ENCODE assay signal across 10 cellular contexts in genomic region chr1:53982762-53983101, GRCh38. TPM values are rescaled to one million over a fixed set of nuclear protein-coding genes. Genes with fewer than 3 reads are reported as not detected.
DNase-seq lines count a peak whose midpoint lies in the region; ATAC-seq and TF ChIP-seq lines count a peak whose summit lies in the region.
"Had no signal": no experiment of that assay in that cellular context is flagged by ENCODE, and none has a peak within 500 bp of the region (broad histone marks: within the 10 kb centered on the region; RNA-seq: fewer than 3 reads in every experiment).

No MANE protein-coding gene starts in this region.

- CTCF ChIA-PET in AG04449 (lab: Yijun Ruan, JAX) = interaction anchor here (1.0 to 1.3 kb wide), 2 partner anchors 104 to 123 kb away, joined by 4 read pairs; no protein-coding TSS in a partner anchor

- POLR2A ChIA-PET in AG04449 (lab: Yijun Ruan, JAX) = interaction anchor here (0.6 kb wide), 1 partner anchor 23 kb away, joined by 5 read pairs; no protein-coding TSS in a partner anchor

- H3K36me3 Mint-ChIP-seq in osteocyte (ENCODE audit: unreplicated experiment) = no peaks in the 10 kb centered on the region

- H3K4me1 Mint-ChIP-seq in osteocyte (ENCODE audit: unreplicated experiment) = peaks cover 14% of the 10 kb centered on the region
- H3K4me1 Mint-ChIP-seq: B cell had no signal

- ATAC-seq in omental fat pad (ENCODE audit: low FRiP score) = no peak

- peak overlapping the region; percentile 68 for H3K27ac ChIP-seq in VCaP

- H3K4me3 Mint-ChIP-seq in osteocyte (ENCODE audit: unreplicated experiment) = peak overlapping the region; percentile 70
- H3K4me3 Mint-ChIP-seq: B cell had no signal

- H3K4me3 ChIP-seq in AG04449 (ENCODE audit: low read depth, low read length) = peak overlapping the region; percentile 23
- H3K4me3 ChIP-seq in fibroblast of villous mesenchyme (ENCODE audit: low read depth, low read length) = peak overlapping the region; percentile 42

- TF ChIP-seq CTCF in AG04449 (IDR thresholded peaks at IDR 0.05; ENCODE audit: insufficient read depth, low read length, missing control alignments) (no peak), VCaP (conservative IDR thresholded peaks at IDR 0.05) (no peak), fibroblast of villous mesenchyme (IDR thresholded peaks at IDR 0.05; ENCODE audit: insufficient read depth, low read depth, low read length) (no peak), osteocyte (IDR thresholded peaks at IDR 0.05) (no peak), omental fat pad (IDR thresholded peaks at IDR 0.05) (no peak)

- H3K9me3 Mint-ChIP-seq in osteocyte (ENCODE audit: unreplicated experiment) = no peaks in the 10 kb centered on the region

- peak overlapping the region; percentile 59 for H3K27ac Mint-ChIP-seq in osteocyte (ENCODE audit: unreplicated experiment)
- H3K27ac Mint-ChIP-seq: B cell had no signal

- DNase-seq in AG04449 (ENCODE audit: low read depth, low spot score) (no peak), fibroblast of villous mesenchyme (ENCODE audit: low read depth) (no peak), osteocyte (ENCODE audit: extremely low spot score, unreplicated experiment) (no peak), omental fat pad (ENCODE audit: low spot score) (no peak), UCSD-AML1 (lab: John Stamatoyannopoulos, UW; ENCODE audit: unreplicated experiment) (no peak), NCI-H2029 treated with DMSO at 0.1 percent for 48 hours (lab: John Stamatoyannopoulos, UW) (no peak), NCI-H524 (lab: John Stamatoyannopoulos, UW) (no peak)

- H3K27me3 Mint-ChIP-seq in osteocyte (ENCODE audit: unreplicated experiment) = no peaks in the 10 kb centered on the region

RNA-seq across cellular contexts. Expression of gene LDLRAD1, which starts 35.3 kb away (rescaled TPM):
- total RNA-seq in fibroblast of villous mesenchyme (not detected in 2 replicates), osteocyte (not detected in 2 replicates), omental fat pad (not detected)
- total RNA-seq: B cell, OCI-LY7 had no signal

RNA-seq across cellular contexts. Expression of gene LRRC42, which starts 36.6 kb away (rescaled TPM):
- 39.0 and 47.1 TPM in 2 replicates for total RNA-seq in fibroblast of villous mesenchyme
- total RNA-seq in osteocyte = 30.1 and 32.8 TPM in 2 replicates
- 10 to 100 TPM; 12.6 to 22.8 (median 16.7) TPM for total RNA-seq in omental fat pad

RNA-seq across cellular contexts. Expression of gene IFT25, which starts 37.2 kb away (rescaled TPM):
- total RNA-seq in fibroblast of villous mesenchyme = 23.5 and 30.2 TPM in 2 replicates
- 29.2 and 29.9 TPM in 2 replicates for total RNA-seq in osteocyte
- 10 to 100 TPM; 11.6 to 24.6 (median 15.5) TPM for total RNA-seq in omental fat pad
